In the genomic region with DNA sequence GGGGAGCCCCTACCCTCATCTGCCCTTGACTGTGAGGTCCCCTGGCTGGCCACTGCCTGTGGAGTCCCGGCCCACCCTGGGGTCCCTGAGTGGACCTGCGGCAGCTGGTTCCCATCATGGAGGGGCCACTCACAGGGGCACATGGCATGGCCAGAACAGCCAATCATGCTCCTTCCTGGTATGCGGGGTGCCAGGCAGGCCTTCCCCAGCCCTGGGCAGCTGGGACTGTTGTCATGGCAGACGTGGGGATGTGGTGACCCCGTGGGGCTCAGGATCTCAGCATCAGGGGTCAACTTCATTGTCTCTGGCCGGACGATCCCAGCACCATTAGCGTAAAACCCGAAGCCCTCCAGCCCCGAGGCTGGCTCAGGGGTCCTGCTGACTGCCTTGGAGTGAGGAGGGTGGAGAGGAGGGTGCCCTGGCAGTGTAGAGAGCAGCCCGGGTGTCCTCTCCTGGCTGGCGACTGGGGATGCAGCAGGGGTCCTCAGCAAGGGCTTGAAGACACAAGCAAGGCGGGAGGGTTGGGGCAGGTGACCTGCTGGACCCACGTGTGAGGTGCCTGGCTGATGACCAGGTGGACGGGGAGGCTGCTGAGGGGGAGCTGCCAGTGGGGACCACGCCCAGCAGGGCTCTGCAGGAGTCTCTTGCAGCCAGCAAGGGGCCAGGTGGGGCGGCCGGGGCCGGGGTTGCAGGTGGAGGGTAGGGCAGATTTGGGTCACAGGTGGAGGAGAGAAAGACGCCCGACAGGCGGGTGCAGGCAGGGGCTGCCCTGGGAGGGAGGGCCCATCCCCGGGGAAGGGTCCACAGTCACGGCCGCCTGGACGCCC, we compare ENCODE assay signal across 2 cellular contexts.
TF ChIP-seq lines count a peak whose summit lies in the region.

No MANE protein-coding gene starts in this region.

TF ChIP-seq in GM23338, 12 proteins besides CTCF, POLR2A, EP300 and RAD21:
- TF ChIP-seq EZH2 (IDR thresholded peaks at IDR 0.05; ENCODE audit: low read depth, unreplicated experiment) (no peak), ZNF331 (CRISPR knock-in tag; IDR thresholded peaks at IDR 0.05; ENCODE audit: low read depth) (0 out of 2 replicates have a peak, but pooled peaks have one; percentile 30)

TF ChIP-seq in K562, 482 proteins besides CTCF, POLR2A, EP300 and RAD21:
- TF ChIP-seq HDAC6 (IDR thresholded peaks at IDR 0.05; ENCODE audit: low read depth, low read length), result no peak
- TF ChIP-seq, protein P1, sequence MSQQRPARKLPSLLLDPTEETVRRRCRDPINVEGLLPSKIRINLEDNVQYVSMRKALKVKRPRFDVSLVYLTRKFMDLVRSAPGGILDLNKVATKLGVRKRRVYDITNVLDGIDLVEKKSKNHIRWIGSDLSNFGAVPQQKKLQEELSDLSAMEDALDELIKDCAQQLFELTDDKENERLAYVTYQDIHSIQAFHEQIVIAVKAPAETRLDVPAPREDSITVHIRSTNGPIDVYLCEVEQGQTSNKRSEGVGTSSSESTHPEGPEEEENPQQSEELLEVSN (IDR thresholded peaks at IDR 0.05; ENCODE audit: borderline replicate concordance in 1 of 2, extremely low read depth in 1 of 2, insufficient read depth in 1 of 2, insufficient read length in 1 of 2, low read depth in 1 of 2, low read length in 1 of 2, poor library complexity in 1 of 2, severe bottlenecking in 1 of 2), result peak in 1 of 2 experiments; percentile 65
- peak; percentile 39 for TF ChIP-seq POLR2G (IDR thresholded peaks at IDR 0.05; ENCODE audit: low read depth, low read length)
- TF ChIP-seq, protein P2, sequence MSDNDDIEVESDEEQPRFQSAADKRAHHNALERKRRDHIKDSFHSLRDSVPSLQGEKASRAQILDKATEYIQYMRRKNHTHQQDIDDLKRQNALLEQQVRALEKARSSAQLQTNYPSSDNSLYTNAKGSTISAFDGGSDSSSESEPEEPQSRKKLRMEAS (CRISPR knock-in tag; IDR thresholded peaks at IDR 0.05), result 0 out of 2 replicates have a peak, but pooled peaks have one; percentile 22
- TF ChIP-seq, protein P3, sequence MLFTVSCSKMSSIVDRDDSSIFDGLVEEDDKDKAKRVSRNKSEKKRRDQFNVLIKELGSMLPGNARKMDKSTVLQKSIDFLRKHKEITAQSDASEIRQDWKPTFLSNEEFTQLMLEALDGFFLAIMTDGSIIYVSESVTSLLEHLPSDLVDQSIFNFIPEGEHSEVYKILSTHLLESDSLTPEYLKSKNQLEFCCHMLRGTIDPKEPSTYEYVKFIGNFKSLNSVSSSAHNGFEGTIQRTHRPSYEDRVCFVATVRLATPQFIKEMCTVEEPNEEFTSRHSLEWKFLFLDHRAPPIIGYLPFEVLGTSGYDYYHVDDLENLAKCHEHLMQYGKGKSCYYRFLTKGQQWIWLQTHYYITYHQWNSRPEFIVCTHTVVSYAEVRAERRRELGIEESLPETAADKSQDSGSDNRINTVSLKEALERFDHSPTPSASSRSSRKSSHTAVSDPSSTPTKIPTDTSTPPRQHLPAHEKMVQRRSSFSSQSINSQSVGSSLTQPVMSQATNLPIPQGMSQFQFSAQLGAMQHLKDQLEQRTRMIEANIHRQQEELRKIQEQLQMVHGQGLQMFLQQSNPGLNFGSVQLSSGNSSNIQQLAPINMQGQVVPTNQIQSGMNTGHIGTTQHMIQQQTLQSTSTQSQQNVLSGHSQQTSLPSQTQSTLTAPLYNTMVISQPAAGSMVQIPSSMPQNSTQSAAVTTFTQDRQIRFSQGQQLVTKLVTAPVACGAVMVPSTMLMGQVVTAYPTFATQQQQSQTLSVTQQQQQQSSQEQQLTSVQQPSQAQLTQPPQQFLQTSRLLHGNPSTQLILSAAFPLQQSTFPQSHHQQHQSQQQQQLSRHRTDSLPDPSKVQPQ (CRISPR knock-in tag; IDR thresholded peaks at IDR 0.05; ENCODE audit: borderline replicate concordance), result no peak
